ENCODE assay signal across 8 cellular contexts in the genomic region with DNA sequence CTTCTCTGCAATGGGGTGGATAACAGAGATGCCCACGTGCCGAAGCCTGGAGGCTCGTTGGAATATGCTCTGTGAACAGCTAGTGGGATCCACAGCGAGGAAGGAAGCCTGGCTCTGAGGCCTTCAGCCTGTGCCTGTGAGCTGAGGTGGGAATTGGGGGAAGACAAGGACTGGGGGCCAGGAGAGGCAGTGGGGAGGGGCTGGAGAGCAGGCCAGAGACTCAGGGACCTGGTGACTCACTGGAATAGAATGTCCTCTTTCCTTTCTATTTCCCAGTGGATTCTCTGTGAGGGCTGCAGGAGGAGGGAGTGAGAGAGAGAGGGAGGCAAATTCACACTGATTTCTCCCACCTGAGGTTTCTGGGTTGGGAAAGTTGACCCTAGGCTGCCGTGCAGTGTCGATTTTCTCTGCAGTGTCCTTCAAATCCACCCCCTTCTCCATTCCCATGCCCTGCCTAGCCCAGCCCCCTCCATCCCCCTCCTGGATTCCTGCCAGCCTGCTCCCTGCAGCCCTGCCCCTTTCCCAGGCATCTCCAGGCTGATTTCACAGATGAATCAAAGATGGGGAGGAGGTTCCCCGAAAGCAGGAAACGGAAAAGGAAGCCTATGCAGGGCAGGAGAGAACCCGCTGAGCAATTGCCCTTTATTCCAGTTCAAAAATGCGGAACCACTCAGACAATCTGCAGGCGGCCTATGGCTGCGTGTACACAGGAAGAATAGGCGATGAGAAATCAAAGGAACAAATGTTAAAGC. TPM values are rescaled to one million over a fixed set of nuclear protein-coding genes. Genes with fewer than 3 reads are reported as not detected.
A peak's percentile ranks its signal among the peaks of the same experiment; 100 is the strongest.
DNase-seq lines count a peak whose midpoint lies in the region; ATAC-seq, FAIRE-seq and TF ChIP-seq lines count a peak whose summit lies in the region.

No MANE protein-coding gene starts in this region.

- H3K27me3 ChIP-seq in iPS-18a (ENCODE audit: control insufficient read depth, insufficient read depth, low read length) (no peaks in the 10 kb centered on the region), small intestine (ENCODE audit: control insufficient read depth in 2 of 2, insufficient read depth in 2 of 2, low read length in 2 of 2) (no peaks in the 10 kb centered on the region)

- peak overlapping the region; percentile 1 for H3K27ac ChIP-seq in iPS-18a (ENCODE audit: low read length)
- peak overlapping the region; percentile 97 for H3K27ac ChIP-seq in small intestine (ENCODE audit: low read depth in 1 of 2, low read length in 1 of 2)

- 23 to 44% (median 26%) methylated on average over 13 of the region's 13 CpGs for WGBS in small intestine, 3 donors

- no peak overlapping the region for H3K9ac ChIP-seq in iPS-18a (ENCODE audit: low read length)

- H3K4me3 ChIP-seq in iPS-18a (ENCODE audit: low read length) = no peak overlapping the region
- H3K4me3 ChIP-seq in small intestine (ENCODE audit: low read depth in 1 of 2, low read length in 2 of 2) = no peak overlapping the region

- H3K4me1 ChIP-seq in iPS-18a (ENCODE audit: control insufficient read depth, low read depth, low read length) = peaks cover 16% of the 10 kb centered on the region
- peaks cover 23 to 32% of the 10 kb centered on the region in 2 donors for H3K4me1 ChIP-seq in small intestine (ENCODE audit: control insufficient read depth in 2 of 2, insufficient read depth in 1 of 2, low read depth in 1 of 2, low read length in 1 of 2)

- H3K9me3 ChIP-seq in iPS-18a (ENCODE audit: control insufficient read depth, low read depth, low read length) (no peaks in the 10 kb centered on the region), small intestine (ENCODE audit: control insufficient read depth, low read depth) (no peaks in the 10 kb centered on the region)

- H3K36me3 Mint-ChIP-seq in brain = no peaks in the 10 kb centered on the region

- H3K27ac Mint-ChIP-seq in brain = peak overlapping the region; percentile 94 to 98 (median 95)

- peak overlapping the region in 4 of 5 experiments; percentile 35 to 63 (median 56) for H3K4me3 Mint-ChIP-seq in brain

- no peak for FAIRE-seq in small intestine (lab: Jason Lieb, UNC)

- H3K4me1 Mint-ChIP-seq in brain = peaks cover 61% of the 10 kb centered on the region

- DNase-seq in GF-D8 (lab: John Stamatoyannopoulos, UW) = peak; percentile 39
- peak; percentile 32 for DNase-seq in NCI-H2196 (lab: John Stamatoyannopoulos, UW; ENCODE audit: unreplicated experiment)
- DNase-seq in small intestine = peak; percentile 85
- DNase-seq in activated gamma-delta T cell treated with Interleukin-2 at 50 U/mL for 16 hours = no peak

- no peak for TF ChIP-seq CTCF in brain (conservative IDR thresholded peaks at IDR 0.05)

- H3K9me3 Mint-ChIP-seq in brain = no peaks in the 10 kb centered on the region

- no peaks in the 10 kb centered on the region for H3K36me3 ChIP-seq in iPS-18a (ENCODE audit: control insufficient read depth, low read depth, low read length)
- no peaks in the 10 kb centered on the region for H3K36me3 ChIP-seq in small intestine (ENCODE audit: control insufficient read depth in 2 of 2, insufficient read depth in 2 of 2, low read length in 2 of 2)

- peaks cover 2% of the 10 kb centered on the region for H3K27me3 Mint-ChIP-seq in brain

- no peak for ATAC-seq in HG03460 (IDR thresholded peaks at IDR 0.05; ENCODE audit: unreplicated experiment)
- ATAC-seq in GM18502 (IDR thresholded peaks at IDR 0.05; ENCODE audit: poor library complexity, unreplicated experiment) = no peak

RNA-seq across cellular contexts. Expression of a gene that starts 1.4 kb away (rescaled TPM):
- polyA plus RNA-seq in brain (ENCODE audit: insufficient read depth, low read depth, low replicate concordance) (2.0 TPM), small intestine (under 1 TPM; 0.45 to 0.81 (median 0.54) TPM)

RNA-seq across cellular contexts. Expression of a gene that starts 1.9 kb away (rescaled TPM):
- polyA plus RNA-seq in brain (ENCODE audit: insufficient read depth, low read depth, low replicate concordance) = 4.0 TPM
- 10 to 100 TPM in 1 of 3 donors, 1 to 10 TPM in 2; 7.2 to 17.8 (median 7.8) TPM for polyA plus RNA-seq in small intestine

RNA-seq across cellular contexts. Expression of a gene that starts 37.7 kb away (rescaled TPM):
- polyA plus RNA-seq in brain (ENCODE audit: insufficient read depth, low read depth, low replicate concordance) (not detected), small intestine (not detected)

RNA-seq across cellular contexts. Expression of a gene that starts 50.0 kb away (rescaled TPM):
- polyA plus RNA-seq in brain (ENCODE audit: insufficient read depth, low read depth, low replicate concordance) (not detected), small intestine (not detected)
